ENCODE assay signal across 1 cellular context in the genomic region with DNA sequence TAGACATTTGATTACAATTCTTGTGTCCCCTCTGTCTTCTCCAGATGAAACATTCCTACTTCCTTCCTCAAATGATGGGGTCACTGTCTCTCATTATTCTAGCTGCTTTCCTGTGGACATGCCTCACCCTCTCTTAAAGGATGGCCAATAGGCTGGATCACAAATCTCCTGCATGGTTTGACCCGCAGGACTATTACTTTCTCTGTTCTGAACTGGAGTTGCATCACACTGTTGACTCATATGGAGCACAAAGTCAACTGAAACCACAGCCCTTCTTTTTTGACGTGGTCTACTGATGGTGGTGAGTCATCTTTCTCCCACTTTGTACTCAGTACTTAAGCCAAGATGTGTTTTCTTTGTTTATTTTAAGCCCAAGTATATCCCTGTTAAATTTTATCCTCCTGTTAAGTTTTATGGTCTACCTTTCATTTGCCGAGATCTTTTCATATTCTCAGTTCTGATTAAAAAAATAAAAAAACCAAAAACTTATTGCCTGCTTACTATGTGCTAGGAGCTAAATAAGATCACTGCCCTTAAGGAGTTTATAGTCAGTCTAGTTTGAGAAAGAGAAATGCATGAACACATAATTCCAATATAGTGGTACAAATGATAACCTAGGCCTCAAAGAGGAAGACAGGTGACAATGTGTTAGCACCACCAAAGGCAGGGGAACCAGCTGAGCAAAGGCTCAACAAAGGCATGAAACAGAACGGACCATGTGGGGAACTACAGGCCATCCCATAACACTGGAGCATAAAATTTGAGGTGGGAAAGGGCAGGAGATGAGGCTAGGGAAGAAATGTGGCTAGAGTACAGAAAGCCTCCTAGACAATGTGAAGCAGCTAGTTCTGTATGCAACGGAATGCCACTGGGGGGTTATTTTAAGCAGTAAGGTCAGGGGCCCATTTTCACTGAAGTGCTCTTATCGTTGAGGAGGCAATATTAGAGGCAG.
A peak's percentile ranks its signal among the peaks of the same experiment; 100 is the strongest.
TF ChIP-seq lines count a peak whose summit lies in the region.

No MANE protein-coding gene starts in this region.

TF ChIP-seq in K562, 482 proteins besides CTCF, POLR2A, EP300 and RAD21 (continued from another document and continues in another):
- TF ChIP-seq ZHX1 (conservative IDR thresholded peaks at IDR 0.05; ENCODE audit: low read length) = no peak
- TF ChIP-seq, protein P1, sequence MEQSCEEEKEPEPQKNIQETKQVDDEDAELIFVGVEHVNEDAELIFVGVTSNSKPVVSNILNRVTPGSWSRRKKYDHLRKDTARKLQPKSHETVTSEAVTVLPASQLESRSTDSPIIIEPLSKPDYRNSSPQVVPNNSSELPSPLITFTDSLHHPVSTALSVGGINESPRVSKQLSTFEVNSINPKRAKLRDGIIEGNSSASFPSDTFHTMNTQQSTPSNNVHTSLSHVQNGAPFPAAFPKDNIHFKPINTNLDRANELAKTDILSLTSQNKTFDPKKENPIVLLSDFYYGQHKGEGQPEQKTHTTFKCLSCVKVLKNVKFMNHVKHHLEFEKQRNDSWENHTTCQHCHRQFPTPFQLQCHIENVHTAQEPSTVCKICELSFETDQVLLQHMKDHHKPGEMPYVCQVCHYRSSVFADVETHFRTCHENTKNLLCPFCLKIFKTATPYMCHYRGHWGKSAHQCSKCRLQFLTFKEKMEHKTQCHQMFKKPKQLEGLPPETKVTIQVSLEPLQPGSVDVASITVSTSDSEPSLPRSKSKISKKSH (CRISPR knock-in tag; IDR thresholded peaks at IDR 0.05) = no peak
- peak; percentile 59; the same call in 1 of the 2 replicates for TF ChIP-seq ZSCAN32 (CRISPR knock-in tag; IDR thresholded peaks at IDR 0.05)
- TF ChIP-seq ERF (CRISPR knock-in tag; IDR thresholded peaks at IDR 0.05) = peak; percentile 32; the same call in 1 of the 2 replicates
- peak; percentile 84 for TF ChIP-seq RNF2 (IDR thresholded peaks at IDR 0.05)
- no peak for TF ChIP-seq ZKSCAN3 (CRISPR knock-in tag; IDR thresholded peaks at IDR 0.05)
- TF ChIP-seq XRCC5 (IDR thresholded peaks at IDR 0.05; ENCODE audit: low read depth, low read length) = no peak
- no peak for TF ChIP-seq HEY1 (CRISPR knock-in tag; IDR thresholded peaks at IDR 0.05; ENCODE audit: borderline replicate concordance)
- TF ChIP-seq, protein P2, sequence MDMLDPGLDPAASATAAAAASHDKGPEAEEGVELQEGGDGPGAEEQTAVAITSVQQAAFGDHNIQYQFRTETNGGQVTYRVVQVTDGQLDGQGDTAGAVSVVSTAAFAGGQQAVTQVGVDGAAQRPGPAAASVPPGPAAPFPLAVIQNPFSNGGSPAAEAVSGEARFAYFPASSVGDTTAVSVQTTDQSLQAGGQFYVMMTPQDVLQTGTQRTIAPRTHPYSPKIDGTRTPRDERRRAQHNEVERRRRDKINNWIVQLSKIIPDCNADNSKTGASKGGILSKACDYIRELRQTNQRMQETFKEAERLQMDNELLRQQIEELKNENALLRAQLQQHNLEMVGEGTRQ (CRISPR knock-in tag; IDR thresholded peaks at IDR 0.05) = no peak
- TF ChIP-seq ESRRB (CRISPR knock-in tag; IDR thresholded peaks at IDR 0.05; ENCODE audit: borderline replicate concordance) = no peak
- TF ChIP-seq STAT5B (CRISPR knock-in tag; IDR thresholded peaks at IDR 0.05) = no peak
- TF ChIP-seq ZNF324 (CRISPR knock-in tag; IDR thresholded peaks at IDR 0.05) = peak; percentile 59
- TF ChIP-seq NFATC3 (IDR thresholded peaks at IDR 0.05) = no peak
- TF ChIP-seq RBM14 (IDR thresholded peaks at IDR 0.05; ENCODE audit: borderline replicate concordance, insufficient read depth, low read depth, low read length) = no peak
- TF ChIP-seq NFXL1 (CRISPR knock-in tag; IDR thresholded peaks at IDR 0.05) = peak; percentile 53; the same call in 1 of the 2 replicates
- TF ChIP-seq CBX8 (IDR thresholded peaks at IDR 0.05; ENCODE audit: borderline replicate concordance, extremely low read depth, low read depth, low read length, poor library complexity, severe bottlenecking) = no peak
- no peak for TF ChIP-seq KDM2B (CRISPR knock-in tag; IDR thresholded peaks at IDR 0.05)
- TF ChIP-seq KLF1 (tag; IDR thresholded peaks at IDR 0.05) = no peak
- TF ChIP-seq TAF15 (IDR thresholded peaks at IDR 0.05; ENCODE audit: low read depth, low read length) = no peak
- peak; percentile 76 for TF ChIP-seq ZNF583 (CRISPR knock-in tag; IDR thresholded peaks at IDR 0.05)
- peak; percentile 91 for TF ChIP-seq ELF4 (CRISPR knock-in tag; IDR thresholded peaks at IDR 0.05)
- TF ChIP-seq PREB (CRISPR knock-in tag; IDR thresholded peaks at IDR 0.05) = no peak
- TF ChIP-seq GATA2 (CRISPR knock-in tag; IDR thresholded peaks at IDR 0.05) = no peak
- TF ChIP-seq, protein P3, sequence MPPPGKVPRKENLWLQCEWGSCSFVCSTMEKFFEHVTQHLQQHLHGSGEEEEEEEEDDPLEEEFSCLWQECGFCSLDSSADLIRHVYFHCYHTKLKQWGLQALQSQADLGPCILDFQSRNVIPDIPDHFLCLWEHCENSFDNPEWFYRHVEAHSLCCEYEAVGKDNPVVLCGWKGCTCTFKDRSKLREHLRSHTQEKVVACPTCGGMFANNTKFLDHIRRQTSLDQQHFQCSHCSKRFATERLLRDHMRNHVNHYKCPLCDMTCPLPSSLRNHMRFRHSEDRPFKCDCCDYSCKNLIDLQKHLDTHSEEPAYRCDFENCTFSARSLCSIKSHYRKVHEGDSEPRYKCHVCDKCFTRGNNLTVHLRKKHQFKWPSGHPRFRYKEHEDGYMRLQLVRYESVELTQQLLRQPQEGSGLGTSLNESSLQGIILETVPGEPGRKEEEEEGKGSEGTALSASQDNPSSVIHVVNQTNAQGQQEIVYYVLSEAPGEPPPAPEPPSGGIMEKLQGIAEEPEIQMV (tag; conservative IDR thresholded peaks at IDR 0.05; ENCODE audit: low read depth) = peak; percentile 92
- TF ChIP-seq STAG1 (CRISPR knock-in tag; IDR thresholded peaks at IDR 0.05; ENCODE audit: borderline replicate concordance) = no peak
- no peak for TF ChIP-seq MEF2A (IDR thresholded peaks at IDR 0.05; ENCODE audit: control insufficient read depth, low read depth, low read length)
- TF ChIP-seq PML (IDR thresholded peaks at IDR 0.05; ENCODE audit: low read length) = peak; percentile 46; the same call in 1 of the 2 replicates
- TF ChIP-seq SMAD1 (IDR thresholded peaks at IDR 0.05; ENCODE audit: low read depth, low read length, partially characterized antibody) = peak; percentile 35
- no peak for TF ChIP-seq ZFX (CRISPR knock-in tag; IDR thresholded peaks at IDR 0.05)
- peak; percentile 62; the same call in 1 of the 2 replicates for TF ChIP-seq HIVEP1 (CRISPR knock-in tag; IDR thresholded peaks at IDR 0.05)
- no peak for TF ChIP-seq NFYB (IDR thresholded peaks at IDR 0.05; ENCODE audit: extremely low read depth, insufficient read length)
- peak; percentile 71; the same call in 1 of the 2 replicates for TF ChIP-seq HDAC2 (IDR thresholded peaks at IDR 0.05)
- no peak for TF ChIP-seq ARID2 (IDR thresholded peaks at IDR 0.05)
- no peak for TF ChIP-seq RBM22 (IDR thresholded peaks at IDR 0.05; ENCODE audit: low read depth, low read length, poor library complexity, severe bottlenecking)
- TF ChIP-seq EWSR1 (IDR thresholded peaks at IDR 0.05; ENCODE audit: borderline replicate concordance, low read depth, partially characterized antibody) = no peak
- TF ChIP-seq TBP (optimal IDR thresholded peaks at IDR 0.05; ENCODE audit: low read depth, low read length) = no peak
- peak; percentile 93 for TF ChIP-seq CREM (IDR thresholded peaks at IDR 0.05; ENCODE audit: low read depth)
- no peak for TF ChIP-seq ZNF76 (CRISPR knock-in tag; IDR thresholded peaks at IDR 0.05; ENCODE audit: borderline replicate concordance)
- no peak for TF ChIP-seq ASH1L (IDR thresholded peaks at IDR 0.05; ENCODE audit: borderline replicate concordance, low read depth, partially characterized antibody)
- peak; percentile 67; the same call in 1 of the 2 replicates for TF ChIP-seq ZNF311 (CRISPR knock-in tag; IDR thresholded peaks at IDR 0.05)
- TF ChIP-seq HNRNPH1 (optimal IDR thresholded peaks at IDR 0.05; ENCODE audit: low read depth, low read length) = no peak
- TF ChIP-seq POLR2AphosphoS5 (IDR thresholded peaks at IDR 0.05; ENCODE audit: control insufficient read depth, insufficient read depth, low read depth, low read length) = 0 out of 2 replicates have a peak, but pooled peaks have one; percentile 39
- no peak for TF ChIP-seq THRAP3 (IDR thresholded peaks at IDR 0.05; ENCODE audit: borderline replicate concordance)
- no peak for TF ChIP-seq TAL1 (IDR thresholded peaks at IDR 0.05)
- no peak for TF ChIP-seq MXI1 (IDR thresholded peaks at IDR 0.05; ENCODE audit: low read depth, low read length)
- peak; percentile 79; the same call in 1 of the 2 replicates for TF ChIP-seq HSF4 (CRISPR knock-in tag; IDR thresholded peaks at IDR 0.05; ENCODE audit: borderline replicate concordance)
- TF ChIP-seq, protein P4, sequence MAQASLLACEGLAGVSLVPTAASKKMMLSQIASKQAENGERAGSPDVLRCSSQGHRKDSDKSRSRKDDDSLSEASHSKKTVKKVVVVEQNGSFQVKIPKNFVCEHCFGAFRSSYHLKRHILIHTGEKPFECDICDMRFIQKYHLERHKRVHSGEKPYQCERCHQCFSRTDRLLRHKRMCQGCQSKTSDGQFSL (CRISPR knock-in tag; IDR thresholded peaks at IDR 0.05) = no peak
- TF ChIP-seq, protein P4 (tag; IDR thresholded peaks at IDR 0.05) = peak in 1 of 2 experiments; percentile 81; a peak in 1 of 4 replicates
- peak; percentile 28 for TF ChIP-seq ZFP36 (IDR thresholded peaks at IDR 0.05; ENCODE audit: low read depth, low read length, partially characterized antibody)
- TF ChIP-seq XRCC3 (IDR thresholded peaks at IDR 0.05) = no peak
- no peak for TF ChIP-seq SIN3A (IDR thresholded peaks at IDR 0.05; ENCODE audit: borderline replicate concordance in 2 of 2, control insufficient read depth in 1 of 2, low read depth in 2 of 2, low read length in 2 of 2)
- TF ChIP-seq NR4A1 (CRISPR knock-in tag; IDR thresholded peaks at IDR 0.05) = no peak; the same call in 1 of the 2 replicates
- TF ChIP-seq NR4A1 (tag; IDR thresholded peaks at IDR 0.05) = peak; percentile 91
- TF ChIP-seq ZBTB34 (CRISPR knock-in tag; IDR thresholded peaks at IDR 0.05) = no peak
- TF ChIP-seq, protein P5, sequence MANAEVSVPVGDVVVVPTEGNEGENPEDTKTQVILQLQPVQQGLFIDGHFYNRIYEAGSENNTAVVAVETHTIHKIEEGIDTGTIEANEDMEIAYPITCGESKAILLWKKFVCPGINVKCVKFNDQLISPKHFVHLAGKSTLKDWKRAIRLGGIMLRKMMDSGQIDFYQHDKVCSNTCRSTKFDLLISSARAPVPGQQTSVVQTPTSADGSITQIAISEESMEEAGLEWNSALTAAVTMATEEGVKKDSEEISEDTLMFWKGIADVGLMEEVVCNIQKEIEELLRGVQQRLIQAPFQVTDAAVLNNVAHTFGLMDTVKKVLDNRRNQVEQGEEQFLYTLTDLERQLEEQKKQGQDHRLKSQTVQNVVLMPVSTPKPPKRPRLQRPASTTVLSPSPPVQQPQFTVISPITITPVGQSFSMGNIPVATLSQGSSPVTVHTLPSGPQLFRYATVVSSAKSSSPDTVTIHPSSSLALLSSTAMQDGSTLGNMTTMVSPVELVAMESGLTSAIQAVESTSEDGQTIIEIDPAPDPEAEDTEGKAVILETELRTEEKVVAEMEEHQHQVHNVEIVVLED (CRISPR knock-in tag; IDR thresholded peaks at IDR 0.05) = no peak
- peak in 1 of 2 experiments; percentile 9 for TF ChIP-seq NCOA2 (IDR thresholded peaks at IDR 0.05; ENCODE audit: partially characterized antibody in 2 of 2)
- TF ChIP-seq CBFA2T2 (conservative IDR thresholded peaks at IDR 0.05) = no peak
- TF ChIP-seq SP1 (CRISPR knock-in tag; IDR thresholded peaks at IDR 0.05) = no peak
- TF ChIP-seq POLR2B (IDR thresholded peaks at IDR 0.05; ENCODE audit: low read depth, partially characterized antibody) = no peak
- TF ChIP-seq POLR3G (IDR thresholded peaks at IDR 0.05; ENCODE audit: extremely low read depth, insufficient read length, insufficient replicate concordance) = no peak
- no peak for TF ChIP-seq PHF8 (IDR thresholded peaks at IDR 0.05; ENCODE audit: borderline replicate concordance, low read length)
- TF ChIP-seq MIER1 (IDR thresholded peaks at IDR 0.05; ENCODE audit: low read depth) = no peak
- TF ChIP-seq ZNF717 (CRISPR knock-in tag; IDR thresholded peaks at IDR 0.05) = no peak
- peak; percentile 63 for TF ChIP-seq ZNF41 (CRISPR knock-in tag; conservative IDR thresholded peaks at IDR 0.05)
